In the genomic region with DNA sequence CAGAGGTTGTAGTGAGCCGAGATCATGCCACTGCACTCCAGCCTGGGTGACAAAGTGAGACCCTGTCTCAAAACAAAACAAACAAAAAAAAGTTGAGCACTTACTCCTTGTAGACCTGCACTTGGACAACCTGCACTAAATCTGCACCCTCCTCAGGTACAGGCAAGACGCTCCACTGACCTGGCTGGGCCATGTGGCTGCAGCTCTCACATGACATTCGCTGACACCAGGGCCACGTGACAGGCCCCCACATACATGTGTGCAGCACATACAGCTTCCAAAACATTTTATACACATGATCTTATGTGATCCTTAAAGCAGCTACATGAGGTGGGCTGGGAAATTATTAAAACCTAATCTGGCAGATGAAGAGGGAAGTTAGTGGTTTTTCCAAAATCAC, we compare ENCODE assay signal across 24 cellular contexts.
"Had no signal": no experiment of that assay in that cellular context is flagged by ENCODE, and none has a peak within 500 bp of the region (broad histone marks: within the 10 kb centered on the region; RNA-seq: fewer than 3 reads in every experiment).

No MANE protein-coding gene starts in this region.

- FAIRE-seq: bronchial epithelial cell, TTC549 had no signal

- DNase-seq: activated CD4-positive, alpha-beta T cell treated with anti-CD3 and anti-CD28 coated beads, Interleukin-2, amount 10 ng/mL, durations not matched to agents 24 days and 14 days; activated CD4-positive, alpha-beta T cell treated with anti-CD3 and anti-CD28 coated beads, Interleukin-2, amount 50 U/mL, for 4 hours; activated CD8-positive, alpha-beta T cell treated with anti-CD3 and anti-CD28 coated beads for 36 hours; activated effector memory CD4-positive, alpha-beta T cell treated with anti-CD3 and anti-CD28 coated beads, Interleukin-2, amount 50 U/mL, for 16 hours; activated naive CD4-positive, alpha-beta T cell; activated naive CD4-positive, alpha-beta T cell treated with anti-CD3 and anti-CD28 coated beads, Interleukin-2, amount 50 U/mL, for 16 hours; activated naive CD8-positive, alpha-beta T cell treated with anti-CD3 and anti-CD28 coated beads for 36 hours; activated T-cell treated with anti-CD3 and anti-CD28 coated beads, Interleukin-2, amount 50 U/mL, for 1 hour; activated T-cell treated with anti-CD3 and anti-CD28 coated beads, Interleukin-2, amount 50 U/mL, for 72 hours; amniotic stem cell; Kasumi-1; KG1; MM.1S; MV-4-11; NCI-H1694 treated with DMSO at 0.1 percent for 48 hours; NCI-H524 treated with DMSO at 0.1 percent for 48 hours; SHP77 treated with DMSO at 0.1 percent for 48 hours; SK-N-SH had no signal

- H3K27ac ChIP-seq: ascending aorta, SJSA1 had no signal

- H3K9me2 ChIP-seq: SK-N-SH had no signal

- ATAC-seq: activated CD8-positive, alpha-beta T cell treated with anti-CD3 and anti-CD28 coated beads for 36 hours; activated T-cell treated with anti-CD3 and anti-CD28 coated beads, Interleukin-2, amount 50 U/mL, for 72 hours; activated T-helper 17 cell treated with anti-CD3 and anti-CD28 coated beads, Interleukin-2, amount 50 U/mL, for 72 hours; Panc1 had no signal

- H3K4me2 ChIP-seq: SK-N-SH had no signal

- H3K9me3 ChIP-seq: ascending aorta, SJSA1, SK-N-SH had no signal

- H3K4me1 ChIP-seq: ascending aorta, SJSA1 had no signal

- H3K27me3 ChIP-seq: ascending aorta, SJSA1 had no signal

- H3K4me3 ChIP-seq: ascending aorta, SJSA1 had no signal

- H3K9ac ChIP-seq: SK-N-SH had no signal

- H3K36me3 ChIP-seq: SJSA1 had no signal
